In the genomic region with DNA sequence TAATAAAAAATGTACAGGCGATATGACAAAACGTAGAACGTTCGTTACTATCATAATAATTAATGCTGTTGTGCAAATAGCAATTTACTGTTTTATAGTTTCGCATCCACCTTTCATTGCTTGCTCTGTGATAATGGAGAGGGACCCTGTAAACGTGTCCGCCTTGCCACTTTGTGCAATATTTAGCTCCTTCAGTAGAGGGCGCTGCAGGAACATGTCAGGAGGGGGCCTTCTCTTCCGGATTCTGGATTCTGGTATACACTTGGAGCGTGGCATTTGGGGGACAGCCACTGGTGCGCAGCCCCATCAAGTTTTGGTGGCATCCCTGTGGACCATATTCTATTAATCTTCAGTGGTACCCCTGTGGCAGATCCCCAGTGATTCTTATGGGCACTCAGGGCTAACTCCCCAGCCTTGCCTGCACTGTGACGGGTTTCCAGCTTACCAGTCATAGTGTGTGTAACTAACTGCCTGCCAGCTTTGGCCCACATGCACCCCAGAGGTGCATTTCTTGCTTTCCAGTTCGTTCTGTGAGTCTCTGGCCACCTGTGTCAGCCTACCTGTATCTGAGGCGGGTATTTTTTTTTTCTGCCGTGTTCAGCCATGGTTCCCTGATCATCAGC, we compare ENCODE assay signal across 8 cellular contexts.
A peak's percentile ranks its signal among the peaks of the same experiment; 100 is the strongest.
DNase-seq lines count a peak whose midpoint lies in the region; ATAC-seq, FAIRE-seq and TF ChIP-seq lines count a peak whose summit lies in the region.

No MANE protein-coding gene starts in this region.

- H3K36me3 ChIP-seq in OCI-LY3 (replicated peaks; ENCODE audit: low read depth, low read length), result no peaks in the 10 kb centered on the region

- H2AFZ ChIP-seq in OCI-LY3 (ENCODE audit: low read depth, low read length), result peak overlapping the region; percentile 96

- peak overlapping the region; percentile 25; the same call in 1 of the 2 replicates for H3K9ac ChIP-seq in OCI-LY3 (ENCODE audit: low read length)

- 0 out of 2 replicates have a peak, but pooled peaks cover 4% of the 10 kb centered on the region for H3K4me1 ChIP-seq in OCI-LY3 (ENCODE audit: low read length)

- H3K27me3 ChIP-seq in OCI-LY3 (ENCODE audit: low read depth, low read length), result peaks cover 50% of the 10 kb centered on the region

- peak overlapping the region; percentile 63 for H3K4me2 ChIP-seq in OCI-LY3 (ENCODE audit: low read length)

- peak overlapping the region; percentile 64 for H3K4me3 ChIP-seq in OCI-LY3 (ENCODE audit: low read length)

- H3K79me2 ChIP-seq in OCI-LY3 (ENCODE audit: low read length), result no peaks in the 10 kb centered on the region

- H4K20me1 ChIP-seq in OCI-LY3 (ENCODE audit: insufficient read depth, low read length), result no peaks in the 10 kb centered on the region

- peak; percentile 26 for FAIRE-seq in GM18507 (lab: Jason Lieb, UNC)

- ATAC-seq in GM21737 (IDR thresholded peaks at IDR 0.05; ENCODE audit: unreplicated experiment) (no peak), HG03442 (IDR thresholded peaks at IDR 0.05; ENCODE audit: unreplicated experiment) (no peak), HG03095 (IDR thresholded peaks at IDR 0.05; ENCODE audit: unreplicated experiment) (no peak)

- H3K27ac ChIP-seq in C4-2B (no peak overlapping the region), OCI-LY3 (ENCODE audit: low read length) (no peak overlapping the region)

- DNase-seq in GM18507 (ENCODE audit: extremely low spot score, insufficient read length, low read depth), result no peak
- DNase-seq in glomerular endothelial cell (ENCODE audit: extremely low read depth, low read depth, low spot score), result peak; percentile 7
- DNase-seq in 8988T, result no peak

- H3K9me3 ChIP-seq in OCI-LY3 (ENCODE audit: insufficient read depth, low read length), result no peaks in the 10 kb centered on the region

- TF ChIP-seq CTCF in C4-2B (conservative IDR thresholded peaks at IDR 0.05), result peak; percentile 85
- peak; percentile 92 for TF ChIP-seq CTCF in OCI-LY3 (IDR thresholded peaks at IDR 0.05; ENCODE audit: low read depth, low read length)
